In genomic region chr9:69604568-69605219, GRCh38 we compare ENCODE assay signal across 25 cellular contexts.
"Had no signal": no experiment of that assay in that cellular context is flagged by ENCODE, and none has a peak within 500 bp of the region (broad histone marks: within the 10 kb centered on the region; RNA-seq: fewer than 3 reads in every experiment).

No MANE protein-coding gene starts in this region.

- H2AFZ ChIP-seq: hepatocyte had no signal

- H3K79me2 ChIP-seq: hepatocyte had no signal

- H3K27ac ChIP-seq: breast epithelium, epithelial cell of prostate, esophagus squamous epithelium, hepatocyte, left ventricle myocardium inferior, ovary, prostate gland, sigmoid colon, stomach, tibial artery, VCaP had no signal

- H3K27me3 ChIP-seq: breast epithelium, esophagus squamous epithelium, hepatocyte, ovary, sigmoid colon, stomach, tibial artery had no signal

- H3K4me3 ChIP-seq: breast epithelium, esophagus squamous epithelium, hepatocyte, left ventricle myocardium inferior, lung, ovary, prostate gland, sigmoid colon, smooth muscle cell, stomach, tibial artery had no signal

- H3K4me2 ChIP-seq: hepatocyte, smooth muscle cell had no signal

- DNase-seq: activated CD4-positive, alpha-beta T cell treated with anti-CD3 and anti-CD28 coated beads for 4 hours; activated CD4-positive, alpha-beta T cell treated with anti-CD3 and anti-CD28 coated beads, Interleukin-2, amount 50 U/mL, for 4 hours; activated naive CD4-positive, alpha-beta T cell; activated T-cell treated with anti-CD3 and anti-CD28 coated beads for 4 hours; activated T-cell treated with anti-CD3 and anti-CD28 coated beads, Interleukin-2, amount 50 U/mL, for 72 hours; central memory CD4-positive, alpha-beta T cell; endodermal cell; esophagus squamous epithelium; islet precursor cell; left ventricle myocardium inferior; ovary; retina; sigmoid colon; stimulated activated CD4-positive, alpha-beta T cell treated with anti-CD3 and anti-CD28 coated beads, Interleukin-1b, Interleukin-23, amount 100 ng/mL, for 48 hours; stimulated activated naive B cell treated with anti-CD40 and anti-IgM and Interleukin-4, amounts not matched to agents 10 μg/mL and 1 μg/mL and 100 μg/mL, for 72 hours; stomach; tibial artery had no signal

- H3K36me3 ChIP-seq: breast epithelium, esophagus squamous epithelium, left ventricle myocardium inferior, ovary, prostate gland, sigmoid colon, stomach, tibial artery had no signal

- H3K9me3 ChIP-seq: breast epithelium, esophagus squamous epithelium, left ventricle myocardium inferior, ovary, prostate gland, sigmoid colon, stomach, tibial artery had no signal

- H3K4me1 ChIP-seq: breast epithelium, esophagus squamous epithelium, prostate gland had no signal

- FAIRE-seq: frontal cortex had no signal
